24 cellular contexts compared by ENCODE assay signal in genomic region chr15:37108725-37109124, GRCh38. TPM values are rescaled to one million over a fixed set of nuclear protein-coding genes. Genes with fewer than 3 reads are reported as not detected.
DNase-seq lines count a peak whose midpoint lies in the region; FAIRE-seq and TF ChIP-seq lines count a peak whose summit lies in the region.
"Had no signal": no experiment of that assay in that cellular context is flagged by ENCODE, and none has a peak within 500 bp of the region (broad histone marks: within the 10 kb centered on the region; RNA-seq: fewer than 3 reads in every experiment).

No MANE protein-coding gene starts in this region.

- TF ChIP-seq POLR2A in prostate gland (IDR thresholded peaks at IDR 0.05) (no peak), thyroid gland (IDR thresholded peaks at IDR 0.05) (no peak)

- peak overlapping the region; percentile 33 for H3K9ac ChIP-seq in adipocyte (ENCODE audit: low read length)
- H3K9ac ChIP-seq: BLaER1 had no signal

- H3K27me3 ChIP-seq in adipocyte (replicated peaks; ENCODE audit: control insufficient read depth, insufficient read depth, low read length) (no peaks in the 10 kb centered on the region), hepatocyte (peaks cover 92% of the 10 kb centered on the region), prostate gland (replicated peaks; ENCODE audit: insufficient read depth) (no peaks in the 10 kb centered on the region), thyroid gland (peaks cover 33% of the 10 kb centered on the region), HAP-1 (ENCODE audit: low read depth) (no peaks in the 10 kb centered on the region)

- TF ChIP-seq CTCF in hepatocyte (IDR thresholded peaks at IDR 0.05; ENCODE audit: poor library complexity) (no peak), prostate gland (IDR thresholded peaks at IDR 0.05) (no peak), thyroid gland (IDR thresholded peaks at IDR 0.05) (no peak)

- H3K4me1 ChIP-seq in adipocyte (ENCODE audit: control insufficient read depth, insufficient read depth, low read length) (peaks cover 7% of the 10 kb centered on the region), hepatocyte (ENCODE audit: insufficient read depth) (peaks cover 8% of the 10 kb centered on the region), prostate gland (replicated peaks) (no peaks in the 10 kb centered on the region), thyroid gland (peaks cover 0 to 7% of the 10 kb centered on the region in 2 donors), HAP-1 (peaks cover 28% of the 10 kb centered on the region)
- H3K4me1 ChIP-seq: BLaER1, Caco-2 had no signal

- peaks cover 4% of the 10 kb centered on the region for H3K79me2 ChIP-seq in hepatocyte

- H3K36me3 ChIP-seq in adipocyte (ENCODE audit: control insufficient read depth, insufficient read depth, low read length, severe bottlenecking): no peaks in the 10 kb centered on the region
- H3K36me3 ChIP-seq in hepatocyte (replicated peaks; ENCODE audit: insufficient read depth, low read depth): no peaks in the 10 kb centered on the region
- no peaks in the 10 kb centered on the region for H3K36me3 ChIP-seq in prostate gland
- no peaks in the 10 kb centered on the region for H3K36me3 ChIP-seq in thyroid gland
- H3K36me3 ChIP-seq in HAP-1 (replicated peaks): no peaks in the 10 kb centered on the region; the same call in 1 of the 2 replicates
- H3K36me3 ChIP-seq: BLaER1, upper lobe of left lung had no signal

- intact Hi-C loops in prostate gland (cut with DNase I) (loop anchor here (10.0 kb wide), 4 partner anchors 504 to 1804 kb away; no protein-coding TSS in a partner anchor), thyroid gland (cut with DNase I) (no loop called here)

- peak overlapping the region; percentile 84 for H3K4me3 ChIP-seq in adipocyte (ENCODE audit: low read length)
- no peak overlapping the region for H3K4me3 ChIP-seq in hepatocyte
- peak overlapping the region; percentile 21 to 31 for H3K4me3 ChIP-seq in prostate gland
- no peak overlapping the region for H3K4me3 ChIP-seq in thyroid gland (replicated peaks in 1 of 3)
- H3K4me3 ChIP-seq in HAP-1: no peak overlapping the region
- H3K4me3 ChIP-seq: BLaER1, upper lobe of left lung had no signal

- H3K9me3 ChIP-seq in adipocyte (ENCODE audit: control insufficient read depth, low read length): no peaks in the 10 kb centered on the region
- H3K9me3 ChIP-seq in hepatocyte (ENCODE audit: low read depth): no peaks in the 10 kb centered on the region
- no peaks in the 10 kb centered on the region for H3K9me3 ChIP-seq in prostate gland
- no peaks in the 10 kb centered on the region for H3K9me3 ChIP-seq in thyroid gland
- H3K9me3 ChIP-seq in HAP-1: no peaks in the 10 kb centered on the region
- H3K9me3 ChIP-seq: BLaER1, Caco-2, upper lobe of left lung had no signal

- H2AFZ ChIP-seq in hepatocyte: no peak overlapping the region

- peak overlapping the region; percentile 75 for H3K4me2 ChIP-seq in hepatocyte
- H3K4me2 ChIP-seq: BLaER1 had no signal

- FAIRE-seq in G401.6 (lab: Jason Lieb, UNC) (peak; percentile 65), RCC 7860 (lab: Jason Lieb, UNC) (no peak)
- FAIRE-seq: GM12892, small intestine had no signal

- no peak for DNase-seq in adipocyte (ENCODE audit: low read depth)
- DNase-seq in hepatocyte (ENCODE audit: low spot score): no peak
- DNase-seq in prostate gland (ENCODE audit: low spot score): no peak
- no peak for DNase-seq in RCC 7860 (ENCODE audit: low spot score)
- no peak for DNase-seq in effector CD8-positive, alpha-beta T cell (lab: John Stamatoyannopoulos, UW)
- no peak for DNase-seq in thyroid gland
- DNase-seq in HAP-1 (ENCODE audit: low spot score in 2 of 2): no peak
- DNase-seq: activated CD4-positive, alpha-beta memory T cell treated with anti-CD3 and anti-CD28 coated beads for 36 hours; activated CD4-positive, CD25-positive, alpha-beta regulatory T cell; activated gamma-delta T cell treated with Interleukin-2 at 50 U/mL for 16 hours; anterior cingulate cortex; Caco-2; DND-41; effector memory CD4-positive, alpha-beta T cell; KBM-7; MM.1S; NCI-H526 treated with DMSO at 0.1 percent for 48 hours; small intestine; stimulated activated naive CD4-positive, alpha-beta T cell treated with Interleukin-2 at 50 U/mL for 16 hours; upper lobe of left lung had no signal

- no peaks in the 10 kb centered on the region for H4K20me1 ChIP-seq in hepatocyte (ENCODE audit: insufficient read depth, poor library complexity, severe bottlenecking)
- H4K20me1 ChIP-seq: BLaER1 had no signal

- H3K27ac ChIP-seq in hepatocyte (peak overlapping the region; percentile 77), prostate gland (peak overlapping the region; percentile 87 to 92), thyroid gland (no peak overlapping the region)
- H3K27ac ChIP-seq: BLaER1, RWPE1, upper lobe of left lung had no signal

- H3K9me2 ChIP-seq in hepatocyte (replicated peaks; ENCODE audit: insufficient read depth): no peaks in the 10 kb centered on the region

- 47% methylated on average over 8 of the region's 8 CpGs for WGBS in hepatocyte (ENCODE audit: low lambda C conversion rate, missing lambda C conversion rate)
- WGBS in prostate gland: 21% methylated on average over 8 of the region's 8 CpGs
- 42 to 46% methylated on average over 8 of the region's 8 CpGs for WGBS in thyroid gland, 2 donors

- in situ Hi-C loops in HAP-1 (cut with MboI; ENCODE audit: low sequenced_read_pairs): loop anchor here (10.0 to 25.0 kb wide), 3 partner anchors 224 to 1346 kb away; no protein-coding TSS in a partner anchor

RNA-seq across cellular contexts. Expression of gene MEIS2, which starts 8.4 kb away (rescaled TPM):
- 30.0 and 33.5 TPM in 2 replicates for total RNA-seq in hepatocyte
- 20.6 and 32.4 TPM in 2 replicates for polyA plus RNA-seq in hepatocyte
- total RNA-seq in prostate gland: 10 to 100 TPM; 53.4 to 73.2 TPM
- total RNA-seq in thyroid gland: 10 to 100 TPM; 14.8 to 28.4 (median 20.4) TPM
- total RNA-seq: activated CD4-positive, alpha-beta memory T cell treated with anti-CD3 and anti-CD28 coated beads for 36 hours had no signal

Comparison
In these comparisons a context has a peak if more than half of its experiments do, and no peak if none do; other contexts are left out.
1. H3K4me3 ChIP-seq: peak in adipocyte (single experiment) and prostate gland (2 of 2); none in hepatocyte (single experiment), thyroid gland (0 of 3) and HAP-1 (single experiment).
2. H3K27ac ChIP-seq: peak in hepatocyte (single experiment) and prostate gland (2 of 2); none in thyroid gland (0 of 3).